In genomic region chr7:1569440-1569832, GRCh38 we compare ENCODE assay signal across 7 cellular contexts. TPM values are rescaled to one million over a fixed set of nuclear protein-coding genes. Genes with fewer than 3 reads are reported as not detected.
DNase-seq lines count a peak whose midpoint lies in the region; ATAC-seq and TF ChIP-seq lines count a peak whose summit lies in the region.

No MANE protein-coding gene starts in this region.

- no peak overlapping the region for H2BK15ac ChIP-seq in H9 (ENCODE audit: low read depth, low read length)

- peaks cover 4% of the 10 kb centered on the region for H3K23me2 ChIP-seq in H9 (ENCODE audit: insufficient read length, low read depth, low read length, poor library complexity, severe bottlenecking)

- no peak overlapping the region for H4K5ac ChIP-seq in H9 (ENCODE audit: insufficient read length, low read depth, low read length)

- H3K4me1 Mint-ChIP-seq in H9 = peaks cover 13 to 23% of the 10 kb centered on the region in 2 experiments
- peaks cover 48% of the 10 kb centered on the region for H3K4me1 Mint-ChIP-seq in stimulated activated naive CD8-positive, alpha-beta T cell treated with anti-CD3 and anti-CD28 coated beads, Interleukin-15, amount 100 ng/mL, for 72 hours

- H3K9ac ChIP-seq in H9 (ENCODE audit: extremely low read depth, insufficient read length, low read length) (no peak overlapping the region), SU-DHL-6 (ENCODE audit: low read length) (peak overlapping the region; percentile 83)

- peaks cover 5% of the 10 kb centered on the region; the same call in 1 of the 2 replicates for H3F3A ChIP-seq in SU-DHL-6 (ENCODE audit: insufficient read depth)

- H2AK5ac ChIP-seq in H9 (ENCODE audit: insufficient read length, low read length) = no peak overlapping the region

- no peak overlapping the region for H2BK12ac ChIP-seq in H9 (ENCODE audit: insufficient read length, low read depth, low read length)

- H3K9me2 ChIP-seq in SU-DHL-6 (replicated peaks; ENCODE audit: insufficient read depth, low read length) = no peaks in the 10 kb centered on the region

- DNase-seq in H9 (no peak), right atrium auricular region (ENCODE audit: low spot score) (no peak), SK-N-DZ (ENCODE audit: low spot score) (no peak), HUDEP-2 (lab: John Stamatoyannopoulos, UW; ENCODE audit: unreplicated experiment in 76 of 76) (no peak), left lobe of liver (ENCODE audit: low spot score) (no peak)
- no peak for DNase-seq in stimulated activated naive CD8-positive, alpha-beta T cell treated with anti-CD3 and anti-CD28 coated beads, Interleukin-15, amount 100 ng/mL, for 72 hours

- H3K9me3 Mint-ChIP-seq in H9 = no peaks in the 10 kb centered on the region
- no peaks in the 10 kb centered on the region for H3K9me3 Mint-ChIP-seq in stimulated activated naive CD8-positive, alpha-beta T cell treated with anti-CD3 and anti-CD28 coated beads, Interleukin-15, amount 100 ng/mL, for 72 hours

- H3K36me3 Mint-ChIP-seq in H9 (ENCODE audit: insufficient read depth in 1 of 3, low read depth in 3 of 3) = peaks cover 8 to 46% (median 34%) of the 10 kb centered on the region in 3 experiments

- no peak overlapping the region for H4K91ac ChIP-seq in H9 (ENCODE audit: insufficient read length, low read depth, low read length)

- H3K4me3 Mint-ChIP-seq in H9 = peak overlapping the region; percentile 82 to 83
- H3K4me3 Mint-ChIP-seq in stimulated activated naive CD8-positive, alpha-beta T cell treated with anti-CD3 and anti-CD28 coated beads, Interleukin-15, amount 100 ng/mL, for 72 hours = peak overlapping the region; percentile 90 to 93

- no peaks in the 10 kb centered on the region for H3K4me1 ChIP-seq in H9 (ENCODE audit: insufficient read depth, low read length)
- H3K4me1 ChIP-seq in right atrium auricular region = peaks cover 3 to 36% of the 10 kb centered on the region in 2 donors

- H4K20me1 ChIP-seq in H9 (ENCODE audit: control insufficient read depth, insufficient read depth, insufficient read length) (no peaks in the 10 kb centered on the region), SU-DHL-6 (ENCODE audit: low read depth, low read length) (no peaks in the 10 kb centered on the region)

- H3K18ac ChIP-seq in H9 (ENCODE audit: insufficient read length, low read depth, low read length) = no peak overlapping the region

- H3K56ac ChIP-seq in H9 (ENCODE audit: insufficient read length, low read depth, low read length) = no peak overlapping the region

- H3K27me3 ChIP-seq in H9 (ENCODE audit: insufficient read depth, low read length) (no peaks in the 10 kb centered on the region), SU-DHL-6 (ENCODE audit: low read length) (no peaks in the 10 kb centered on the region), right atrium auricular region (no peaks in the 10 kb centered on the region)

- H3K4me3 ChIP-seq in SU-DHL-6 (ENCODE audit: insufficient read depth, low read length, poor library complexity, severe bottlenecking) (peak overlapping the region; percentile 98), right atrium auricular region (peak overlapping the region; percentile 73 to 81)

- ATAC-seq in stimulated activated naive CD8-positive, alpha-beta T cell treated with anti-CD3 and anti-CD28 coated beads, Interleukin-15, amount 100 ng/mL, for 72 hours = peak; percentile 44
- no peak for ATAC-seq in left lobe of liver

- H2BK20ac ChIP-seq in H9 (ENCODE audit: low read depth, low read length, poor library complexity, severe bottlenecking) = no peak overlapping the region

- no peak overlapping the region for H3K23ac ChIP-seq in H9 (ENCODE audit: insufficient read length, low read depth, low read length)

- H3K4me2 ChIP-seq in H9 (ENCODE audit: insufficient read depth, insufficient read length, low read length) (peak overlapping the region; percentile 84), SU-DHL-6 (ENCODE audit: low read depth, low read length, poor library complexity, severe bottlenecking) (peak overlapping the region; percentile 77)

- no peak overlapping the region for H2BK120ac ChIP-seq in H9 (ENCODE audit: low read depth, low read length, poor library complexity, severe bottlenecking)

- WGBS in H9 (ENCODE audit: extremely low coverage, insufficient read length, low lambda C conversion rate) = no CpG with 5 or more reads among the region's 27 CpGs

- no peak overlapping the region for H4K8ac ChIP-seq in H9 (replicated peaks; ENCODE audit: insufficient read length, low read depth, low read length)

- H3K79me1 ChIP-seq in H9 (ENCODE audit: insufficient read depth, low read depth, low read length, poor library complexity, severe bottlenecking) = no peaks in the 10 kb centered on the region

- peak overlapping the region in 2 of 3 experiments; percentile 77 to 81; a peak in 2 of 7 replicates for H3K27ac Mint-ChIP-seq in H9
- H3K27ac Mint-ChIP-seq in stimulated activated naive CD8-positive, alpha-beta T cell treated with anti-CD3 and anti-CD28 coated beads, Interleukin-15, amount 100 ng/mL, for 72 hours = peak overlapping the region; percentile 91 to 96

- H3K14ac ChIP-seq in H9 (ENCODE audit: insufficient read depth, low read length) = no peak overlapping the region

- H3K4ac ChIP-seq in H9 (ENCODE audit: low read depth, low read length) = no peak overlapping the region

- no peak overlapping the region for H2AFZ ChIP-seq in H9 (ENCODE audit: low read length)
- H2AFZ ChIP-seq in SU-DHL-6 (ENCODE audit: low read depth, low read length, severe bottlenecking) = peak overlapping the region; percentile 76

- H3K36me3 ChIP-seq in SU-DHL-6 (ENCODE audit: low read length) = no peaks in the 10 kb centered on the region
- peaks cover 14% of the 10 kb centered on the region for H3K36me3 ChIP-seq in right atrium auricular region

- no peaks in the 10 kb centered on the region for H3K9me3 ChIP-seq in H9 (ENCODE audit: control insufficient read depth, low read depth, low read length)
- H3K9me3 ChIP-seq in SU-DHL-6 (ENCODE audit: insufficient read depth, low read length) = no peaks in the 10 kb centered on the region
- H3K9me3 ChIP-seq in right atrium auricular region = no peaks in the 10 kb centered on the region

- no peaks in the 10 kb centered on the region for H3K27me3 Mint-ChIP-seq in H9 (ENCODE audit: low read depth)
- no peaks in the 10 kb centered on the region for H3K27me3 Mint-ChIP-seq in stimulated activated naive CD8-positive, alpha-beta T cell treated with anti-CD3 and anti-CD28 coated beads, Interleukin-15, amount 100 ng/mL, for 72 hours

- no peak overlapping the region for H2BK5ac ChIP-seq in H9 (ENCODE audit: insufficient read length, low read length)

- H3K27ac ChIP-seq in H9 (ENCODE audit: insufficient read length, low read depth, low read length) (no peak overlapping the region), SU-DHL-6 (ENCODE audit: low read depth, low read length) (peak overlapping the region; percentile 58), right atrium auricular region (peak overlapping the region; percentile 92 to 94)

- H3T11ph ChIP-seq in H9 (ENCODE audit: low read length) = no peak overlapping the region

- H3K79me2 ChIP-seq in H9 (ENCODE audit: insufficient read depth, low read length) (no peaks in the 10 kb centered on the region), SU-DHL-6 (ENCODE audit: insufficient read depth, low read length) (peaks cover 6% of the 10 kb centered on the region)

- no peak for TF ChIP-seq CTCF in H9 (conservative IDR thresholded peaks at IDR 0.05)
- TF ChIP-seq CTCF in SU-DHL-6 (IDR thresholded peaks at IDR 0.05; ENCODE audit: insufficient read depth, low read length, poor library complexity, severe bottlenecking) = no peak
- no peak for TF ChIP-seq CTCF in right atrium auricular region (IDR thresholded peaks at IDR 0.05)

RNA-seq across cellular contexts. Expression of gene PSMG3, which starts 0.4 kb away (rescaled TPM):
- 63.0 and 71.1 TPM in 2 replicates for total RNA-seq in H9 (2021)
- total RNA-seq in right atrium auricular region = 10 to 100 TPM; 21.5 to 22.3 TPM
- polyA plus RNA-seq in SK-N-DZ (2014; cell fraction: cytosol; rRNA removed) = 114 and 158 TPM in 2 replicates
- 124 and 138 TPM in 2 replicates for polyA plus RNA-seq in SK-N-DZ (2014; cell fraction: nucleus; rRNA removed)
- 10.7 TPM for total RNA-seq in left lobe of liver

RNA-seq across cellular contexts. Expression of gene TMEM184A, which starts 13.4 kb away (rescaled TPM):
- total RNA-seq in H9 (2021) (1.3 and 1.5 TPM in 2 replicates), right atrium auricular region (under 1 TPM in 1 of 2 donors, not detected in 1; 0.28 TPM), left lobe of liver (44.6 TPM)
- polyA plus RNA-seq in SK-N-DZ (2014; cell fraction: cytosol; rRNA removed) = 0.38 and 0.68 TPM in 2 replicates
- polyA plus RNA-seq in SK-N-DZ (2014; cell fraction: nucleus; rRNA removed) = 2.3 and 2.4 TPM in 2 replicates

RNA-seq across cellular contexts. Expression of gene MAFK, which starts 38.9 kb away (rescaled TPM):
- total RNA-seq in H9 (2021) (15.6 and 16.3 TPM in 2 replicates), right atrium auricular region (10 to 100 TPM; 29.6 to 70.9 TPM), left lobe of liver (11.6 TPM)
- 1.8 and 3.6 TPM in 2 replicates for polyA plus RNA-seq in SK-N-DZ (2014; cell fraction: cytosol; rRNA removed)
- polyA plus RNA-seq in SK-N-DZ (2014; cell fraction: nucleus; rRNA removed) = 5.1 and 10.7 TPM in 2 replicates

Comparison
In these comparisons a context has a peak if more than half of its experiments do, and no peak if none do; other contexts are left out.
1. RNA of gene TMEM184A, which starts 13.4 kb away (total RNA-seq): 44.6 TPM in left lobe of liver (single experiment); 1.3 to 1.5 TPM in H9 and 0.28 TPM in right atrium auricular region; every median in the first group is over 10 times any median in the second.